In genomic region chr22:25085930-25086901, GRCh38 we compare ENCODE assay signal across 8 cellular contexts.
DNase-seq lines count a peak whose midpoint lies in the region; ATAC-seq lines count a peak whose summit lies in the region.

No MANE protein-coding gene starts in this region.

- H3K36me3 Mint-ChIP-seq in activated T-cell treated with anti-CD3 and anti-CD28 coated beads, Interleukin-2, amount 50 U/mL, for 4 hours (ENCODE audit: insufficient read depth), result no peaks in the 10 kb centered on the region
- no peaks in the 10 kb centered on the region for H3K36me3 Mint-ChIP-seq in naive thymus-derived CD8-positive, alpha-beta T cell

- DNase-seq in activated T-cell treated with anti-CD3 and anti-CD28 coated beads, Interleukin-2, amount 50 U/mL, for 4 hours, result no peak
- DNase-seq in naive thymus-derived CD8-positive, alpha-beta T cell, result no peak
- no peak for DNase-seq in amygdala (lab: John Stamatoyannopoulos, UW)
- DNase-seq in NCI-H1105 treated with DMSO at 0.1 percent for 48 hours (lab: John Stamatoyannopoulos, UW), result no peak
- no peak for DNase-seq in SIG-M5 treated with dmso at 0.1 percent for 504 hours (lab: John Stamatoyannopoulos, UW; ENCODE audit: unreplicated experiment)

- H3K27ac Mint-ChIP-seq in naive thymus-derived CD8-positive, alpha-beta T cell, result peak overlapping the region in 6 of 10 donors; percentile 8 to 78 (median 30)

- POLR2A ChIA-PET in naive thymus-derived CD8-positive, alpha-beta T cell (lab: Charles Lee), result interaction anchor here (0.6 kb wide), 1 partner anchor 852 kb away, joined by 3 read pairs; no protein-coding TSS in a partner anchor

- no peaks in the 10 kb centered on the region for H3K27me3 Mint-ChIP-seq in activated T-cell treated with anti-CD3 and anti-CD28 coated beads, Interleukin-2, amount 50 U/mL, for 4 hours (ENCODE audit: low read depth)
- no peaks in the 10 kb centered on the region for H3K27me3 Mint-ChIP-seq in naive thymus-derived CD8-positive, alpha-beta T cell

- peak; percentile 90 for ATAC-seq in GM18870 (IDR thresholded peaks at IDR 0.05; ENCODE audit: unreplicated experiment)
- peak; percentile 79 for ATAC-seq in HG02840 (IDR thresholded peaks at IDR 0.05; ENCODE audit: low FRiP score, unreplicated experiment)
- peak; percentile 91 to 95 for ATAC-seq in activated T-cell treated with anti-CD3 and anti-CD28 coated beads, Interleukin-2, amount 50 U/mL, for 4 hours
- peak in 1 of 2 donors; percentile 32 for ATAC-seq in naive thymus-derived CD8-positive, alpha-beta T cell
- no peak for ATAC-seq in GM21526 (IDR thresholded peaks at IDR 0.05; ENCODE audit: low FRiP score, unreplicated experiment)

- no peak overlapping the region for H3K4me3 Mint-ChIP-seq in activated T-cell treated with anti-CD3 and anti-CD28 coated beads, Interleukin-2, amount 50 U/mL, for 4 hours
- peak overlapping the region in 1 of 10 donors; percentile 48 for H3K4me3 Mint-ChIP-seq in naive thymus-derived CD8-positive, alpha-beta T cell

- H3K4me1 Mint-ChIP-seq in activated T-cell treated with anti-CD3 and anti-CD28 coated beads, Interleukin-2, amount 50 U/mL, for 4 hours (ENCODE audit: low read depth), result peaks cover 30% of the 10 kb centered on the region
- H3K4me1 Mint-ChIP-seq in naive thymus-derived CD8-positive, alpha-beta T cell, result peaks cover 14 to 30% (median 24%) of the 10 kb centered on the region in 4 donors

- H3K9me3 Mint-ChIP-seq in activated T-cell treated with anti-CD3 and anti-CD28 coated beads, Interleukin-2, amount 50 U/mL, for 4 hours, result no peaks in the 10 kb centered on the region
- H3K9me3 Mint-ChIP-seq in naive thymus-derived CD8-positive, alpha-beta T cell, result no peaks in the 10 kb centered on the region
